Comparison of ENCODE assay signal across 8 cellular contexts in the genomic region with DNA sequence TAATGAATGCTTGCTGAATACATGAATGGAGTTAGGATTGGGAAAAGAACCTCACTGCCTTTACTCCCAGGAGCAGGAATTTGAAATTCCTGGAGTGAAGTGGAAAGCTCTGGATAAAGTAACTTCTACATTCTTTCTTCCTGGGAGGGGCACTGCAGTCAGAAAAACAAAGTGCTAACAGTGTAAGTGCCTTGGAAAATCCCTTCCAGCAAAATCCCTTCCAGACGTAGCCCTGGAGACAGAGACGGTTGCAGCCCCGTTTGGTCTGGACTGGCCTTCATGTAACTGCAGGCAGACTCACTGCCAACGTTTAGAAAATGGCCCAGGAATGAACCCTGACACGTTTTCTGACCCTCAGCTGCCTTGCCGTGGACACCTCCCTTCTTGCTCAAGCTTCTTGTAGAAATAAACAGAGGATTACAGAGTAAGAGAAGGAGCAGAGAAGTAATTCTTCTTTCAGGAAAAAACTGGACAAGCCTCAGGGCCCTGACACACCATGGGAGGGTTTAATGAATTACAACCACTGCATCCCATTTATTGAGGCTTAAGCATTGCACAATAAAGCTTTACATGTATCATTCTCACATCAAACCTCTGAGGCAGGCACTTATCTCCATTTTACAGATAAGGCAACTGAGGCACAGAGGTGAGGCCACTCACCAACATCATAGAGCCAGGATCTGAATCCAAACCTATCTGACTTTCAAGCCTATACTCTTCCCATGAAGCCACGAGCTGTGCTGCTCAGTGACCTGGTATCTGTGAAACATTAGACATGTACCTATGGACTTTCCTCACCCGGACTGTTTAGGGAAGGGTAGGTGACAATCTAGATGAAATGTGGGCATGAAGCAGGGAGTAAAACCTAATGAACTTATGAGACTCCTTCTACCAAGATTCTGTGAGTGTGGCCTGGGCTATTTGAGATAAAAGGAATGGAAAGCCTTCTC. TPM values are rescaled to one million over a fixed set of nuclear protein-coding genes. Genes with fewer than 3 reads are reported as not detected.
DNase-seq lines count a peak whose midpoint lies in the region; ATAC-seq and TF ChIP-seq lines count a peak whose summit lies in the region.

No MANE protein-coding gene starts in this region.

- peaks cover 0 to 11% of the 10 kb centered on the region in 2 donors for H3K36me3 ChIP-seq in left lung

- H3K9me3 Mint-ChIP-seq in brain: no peaks in the 10 kb centered on the region

- H3K27me3 ChIP-seq in left lung: no peaks in the 10 kb centered on the region

- H3K27ac Mint-ChIP-seq in brain: peak overlapping the region; percentile 98 to 100 (median 99)

- ATAC-seq in left lung (peak; percentile 16), HG03135 (IDR thresholded peaks at IDR 0.05; ENCODE audit: unreplicated experiment) (no peak), GM18517 (IDR thresholded peaks at IDR 0.05; ENCODE audit: unreplicated experiment) (no peak)

- peak overlapping the region; percentile 29 to 87 (median 58) for H3K4me3 Mint-ChIP-seq in brain

- peaks cover 100% of the 10 kb centered on the region for H3K4me1 Mint-ChIP-seq in brain

- peak overlapping the region; percentile 87 to 100 for H3K27ac ChIP-seq in left lung
- peak overlapping the region; percentile 84 for H3K27ac ChIP-seq in substantia nigra (ENCODE audit: low read depth, low read length, poor library complexity, severe bottlenecking)

- H3K4me3 ChIP-seq in left lung: no peak overlapping the region

- no peaks in the 10 kb centered on the region for H3K9me3 ChIP-seq in left lung

- DNase-seq in SKM-1 (lab: John Stamatoyannopoulos, UW; ENCODE audit: unreplicated experiment) (peak; percentile 14), SKM-1 treated with dmso at 0.1 percent for 144 hours (lab: John Stamatoyannopoulos, UW; ENCODE audit: unreplicated experiment) (no peak), left lung (peak in 1 of 2 donors; percentile 68), substantia nigra (lab: John Stamatoyannopoulos, UW) (peak in 3 of 49 donors; percentile 14 to 29 (median 19)), SHP77 (lab: John Stamatoyannopoulos, UW) (no peak)

- peaks cover 71 to 100% of the 10 kb centered on the region in 2 donors for H3K4me1 ChIP-seq in left lung

- no peaks in the 10 kb centered on the region for H3K36me3 Mint-ChIP-seq in brain

- TF ChIP-seq CTCF in brain (conservative IDR thresholded peaks at IDR 0.05) (no peak), left lung (IDR thresholded peaks at IDR 0.05) (no peak)

- intact Hi-C loops in left lung (cut with DNase I): no loop called here

- peaks cover 15% of the 10 kb centered on the region for H3K27me3 Mint-ChIP-seq in brain

RNA-seq across cellular contexts. Expression of gene ITPRIP, which starts 7.8 kb away (rescaled TPM):
- polyA plus RNA-seq in brain (ENCODE audit: insufficient read depth, low read depth, low replicate concordance): 19.8 TPM
- 10 to 100 TPM; 27.7 to 29.2 TPM for total RNA-seq in left lung

RNA-seq across cellular contexts. Expression of gene CFAP58, which starts 23.2 kb away (rescaled TPM):
- 0.37 TPM for polyA plus RNA-seq in brain (ENCODE audit: insufficient read depth, low read depth, low replicate concordance)
- under 1 TPM; 0.29 to 0.79 TPM for total RNA-seq in left lung
